Comparison of ENCODE assay signal across 8 cellular contexts in genomic region chr5:140633081-140633471, GRCh38. TPM values are rescaled to one million over a fixed set of nuclear protein-coding genes. Genes with fewer than 3 reads are reported as not detected.
A peak's percentile ranks its signal among the peaks of the same experiment; 100 is the strongest.
DNase-seq lines count a peak whose midpoint lies in the region; ATAC-seq, FAIRE-seq and TF ChIP-seq lines count a peak whose summit lies in the region.

Gene CD14, minus strand, starts transcription at chr5:140633175. Its CDS starts 104 bp downstream, at chr5:140633071.

- peaks cover 23% of the 10 kb centered on the region for H3K4me1 Mint-ChIP-seq in activated T-helper 2 cell treated with anti-CD3 and anti-CD28 coated beads, Interferon-gamma antibody, Interleukin-2, Interleukin-4, amounts not matched to agents 10 μg/mL and 5 μg/mL and 100 μg/mL, durations not matched to agents 14 hours and 24 hours and 36 hours (ENCODE audit: low read depth)

- peaks cover 3% of the 10 kb centered on the region for H3K9me3 Mint-ChIP-seq in activated T-helper 2 cell treated with anti-CD3 and anti-CD28 coated beads, Interferon-gamma antibody, Interleukin-2, Interleukin-4, amounts not matched to agents 10 μg/mL and 5 μg/mL and 100 μg/mL, durations not matched to agents 14 hours and 24 hours and 36 hours

- no peaks in the 10 kb centered on the region for H3K36me3 Mint-ChIP-seq in activated T-helper 2 cell treated with anti-CD3 and anti-CD28 coated beads, Interferon-gamma antibody, Interleukin-2, Interleukin-4, amounts not matched to agents 10 μg/mL and 5 μg/mL and 100 μg/mL, durations not matched to agents 14 hours and 24 hours and 36 hours (ENCODE audit: low read depth)

- peaks cover 13% of the 10 kb centered on the region for H3K27me3 Mint-ChIP-seq in activated T-helper 2 cell treated with anti-CD3 and anti-CD28 coated beads, Interferon-gamma antibody, Interleukin-2, Interleukin-4, amounts not matched to agents 10 μg/mL and 5 μg/mL and 100 μg/mL, durations not matched to agents 14 hours and 24 hours and 36 hours (ENCODE audit: low read depth)

- intact Hi-C loops in activated T-helper 2 cell treated with anti-CD3 and anti-CD28 coated beads, Interferon-gamma antibody, Interleukin-2, Interleukin-4, amounts not matched to agents 10 μg/mL and 5 μg/mL and 100 μg/mL, durations not matched to agents 14 hours and 24 hours and 36 hours (cut with micrococcal nuclease) = loop anchor here (10.0 kb wide), 1 partner anchor 378 kb away; no protein-coding TSS in a partner anchor
- intact Hi-C loops in heart left ventricle (cut with DNase I) = loop anchor here in 6 of 10 donors (2.0 to 10.0 kb wide), 5 partner anchors 62 to 258 kb away; partner anchors contain the start of genes APBB3 (in 2 of the 6), SLC35A4 (in 2 of the 6) and ANKHD1 (in 1 of the 6)
- intact Hi-C loops in sigmoid colon (cut with DNase I) = no loop called here

- WGBS in heart left ventricle, 4 donors = 13 to 19% (median 15%) methylated on average over 9 to 11 of the region's 11 CpGs
- WGBS in sigmoid colon, 2 donors = 2 to 16% methylated on average over 11 of the region's 11 CpGs

- no peak for FAIRE-seq in D721Med (lab: Jason Lieb, UNC)

- H3K36me3 ChIP-seq in heart left ventricle = peaks cover 0 to 3% (median 0%) of the 10 kb centered on the region in 9 donors
- no peaks in the 10 kb centered on the region for H3K36me3 ChIP-seq in sigmoid colon

- H3K4me3 ChIP-seq in heart left ventricle (peak within 1 kb of the TSS; percentile 32 to 67 (median 57)), sigmoid colon (peak within 1 kb of the TSS; percentile 39 to 60 (median 51))

- H3K4me1 ChIP-seq in heart left ventricle (peaks cover 0 to 44% (median 16%) of the 10 kb centered on the region in 12 donors), sigmoid colon (peaks cover 0 to 20% (median 15%) of the 10 kb centered on the region in 4 donors)

- TF ChIP-seq CTCF in heart left ventricle (IDR thresholded peaks at IDR 0.05) = peak in 1 of 12 donors; percentile 17
- no peak for TF ChIP-seq CTCF in sigmoid colon (IDR thresholded peaks at IDR 0.05)
- TF ChIP-seq CTCF in D721Med (IDR thresholded peaks at IDR 0.05; ENCODE audit: insufficient read depth, missing control alignments) = no peak

- TF ChIP-seq POLR2A in heart left ventricle (IDR thresholded peaks at IDR 0.05) = no peak
- peak in 1 of 2 donors; percentile 14 for TF ChIP-seq POLR2A in sigmoid colon (IDR thresholded peaks at IDR 0.05)

- no peak for TF ChIP-seq EP300 in sigmoid colon (IDR thresholded peaks at IDR 0.05)

- ATAC-seq in HG03520 (IDR thresholded peaks at IDR 0.05; ENCODE audit: unreplicated experiment) = peak; percentile 16
- peak; percentile 53 to 69 (median 62) for ATAC-seq in heart left ventricle
- no peak for ATAC-seq in HG02623 (IDR thresholded peaks at IDR 0.05; ENCODE audit: unreplicated experiment)
- ATAC-seq in GM19324 (IDR thresholded peaks at IDR 0.05; ENCODE audit: low FRiP score, unreplicated experiment) = no peak

- H3K27me3 ChIP-seq in heart left ventricle = no peaks in the 10 kb centered on the region
- H3K27me3 ChIP-seq in sigmoid colon = no peaks in the 10 kb centered on the region

- H3K4me3 Mint-ChIP-seq in activated T-helper 2 cell treated with anti-CD3 and anti-CD28 coated beads, Interferon-gamma antibody, Interleukin-2, Interleukin-4, amounts not matched to agents 10 μg/mL and 5 μg/mL and 100 μg/mL, durations not matched to agents 14 hours and 24 hours and 36 hours (ENCODE audit: low read depth) = peak within 1 kb of the TSS; percentile 80

- DNase-seq in GM04503 (ENCODE audit: low read depth) = peak; percentile 25
- no peak for DNase-seq in activated T-helper 2 cell treated with anti-CD3 and anti-CD28 coated beads, Interferon-gamma antibody, Interleukin-2, Interleukin-4, amounts not matched to agents 10 μg/mL and 5 μg/mL and 100 μg/mL, durations not matched to agents 14 hours and 24 hours and 36 hours (ENCODE audit: low spot score)
- peak in 4 of 5 donors; percentile 55 to 75 (median 68) for DNase-seq in heart left ventricle
- peak; percentile 81 for DNase-seq in sigmoid colon
- DNase-seq in D721Med (ENCODE audit: insufficient read length, low spot score) = no peak

- H3K9me3 ChIP-seq in heart left ventricle = peaks cover 0 to 4% (median 0%) of the 10 kb centered on the region in 12 donors
- no peaks in the 10 kb centered on the region for H3K9me3 ChIP-seq in sigmoid colon

- H3K27ac ChIP-seq in heart left ventricle (peak within 1 kb of the TSS in 11 of 12 donors; percentile 50 to 95 (median 71)), sigmoid colon (peak within 1 kb of the TSS; percentile 66 to 79 (median 78))

- H3K27ac Mint-ChIP-seq in activated T-helper 2 cell treated with anti-CD3 and anti-CD28 coated beads, Interferon-gamma antibody, Interleukin-2, Interleukin-4, amounts not matched to agents 10 μg/mL and 5 μg/mL and 100 μg/mL, durations not matched to agents 14 hours and 24 hours and 36 hours = no peak within 1 kb of the TSS

RNA-seq across cellular contexts. Expression of gene CD14, which starts in this region (rescaled TPM):
- total RNA-seq in activated T-helper 2 cell treated with anti-CD3 and anti-CD28 coated beads, Interferon-gamma antibody, Interleukin-2, Interleukin-4, amounts not matched to agents 10 μg/mL and 5 μg/mL and 100 μg/mL, durations not matched to agents 14 hours and 24 hours and 36 hours = 0.39 TPM in 2 replicates
- total RNA-seq in heart left ventricle (100 to 1,000 TPM in 2 of 9 donors, 10 to 100 TPM in 7; 16.6 to 220 (median 26.7) TPM), sigmoid colon (10 to 100 TPM; 20.8 to 96.9 (median 72.0) TPM)
- polyA plus RNA-seq in heart left ventricle (10 to 100 TPM in 1 of 2 donors, 1 to 10 TPM in 1; 9.9 to 20.3 TPM), sigmoid colon (100 to 1,000 TPM in 1 of 3 donors, 10 to 100 TPM in 2; 42.7 to 178 (median 52.3) TPM)

Comparison
In these comparisons a context has a peak if more than half of its experiments do, and no peak if none do; other contexts are left out.
1. RNA of gene CD14 (total RNA-seq): 20.8 to 96.9 TPM in sigmoid colon and 16.6 to 220 TPM in heart left ventricle; 0.39 TPM in activated T-helper 2 cell treated with anti-CD3 and anti-CD28 coated beads, Interferon-gamma antibody, Interleukin-2, Interleukin-4, amounts not matched to agents 10 μg/mL and 5 μg/mL and 100 μg/mL, durations not matched to agents 14 hours and 24 hours and 36 hours; every median in the first group is over 10 times any median in the second.
2. DNase-seq: peak in GM04503 (single experiment), heart left ventricle (4 of 5) and sigmoid colon (single experiment); none in activated T-helper 2 cell treated with anti-CD3 and anti-CD28 coated beads, Interferon-gamma antibody, Interleukin-2, Interleukin-4, amounts not matched to agents 10 μg/mL and 5 μg/mL and 100 μg/mL, durations not matched to agents 14 hours and 24 hours and 36 hours (single experiment) and D721Med (single experiment).
3. ATAC-seq: peak in HG03520 (single experiment) and heart left ventricle (4 of 4); none in HG02623 (single experiment) and GM19324 (single experiment).